ENCODE assay signal across 14 cellular contexts in the genomic region with DNA sequence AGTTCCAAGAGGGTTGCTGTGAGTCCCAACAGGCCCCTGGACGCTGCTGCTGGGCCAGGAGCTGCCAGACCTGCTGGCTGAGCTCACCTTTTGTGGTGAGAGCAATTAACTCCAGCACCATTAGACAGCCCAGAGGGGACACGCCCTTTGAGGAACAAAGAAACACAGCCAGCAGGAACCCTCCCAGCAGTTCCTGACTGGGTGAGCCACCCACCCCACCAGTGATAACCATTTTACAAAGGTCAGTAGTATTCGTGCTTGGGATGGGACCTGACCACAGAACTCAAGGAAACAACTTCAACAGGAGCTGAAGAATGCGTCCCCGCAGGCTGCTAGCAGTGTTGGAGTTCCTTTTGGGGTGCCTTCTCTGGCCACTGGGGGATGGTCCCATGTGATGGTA. TPM values are rescaled to one million over a fixed set of nuclear protein-coding genes. Genes with fewer than 3 reads are reported as not detected.
DNase-seq lines count a peak whose midpoint lies in the region; ATAC-seq and TF ChIP-seq lines count a peak whose summit lies in the region.
"Had no signal": no experiment of that assay in that cellular context is flagged by ENCODE, and none has a peak within 500 bp of the region (broad histone marks: within the 10 kb centered on the region; RNA-seq: fewer than 3 reads in every experiment).

No MANE protein-coding gene starts in this region.

- no peaks in the 10 kb centered on the region for H3K27me3 ChIP-seq in MG63
- H3K27me3 ChIP-seq in PC-3 (ENCODE audit: low read length): no peaks in the 10 kb centered on the region
- H3K27me3 ChIP-seq in spleen (replicated peaks in 1 of 7): no peaks in the 10 kb centered on the region

- H3K4me3 Mint-ChIP-seq in activated naive CD4-positive, alpha-beta T cell treated with anti-CD3 and anti-CD28 coated beads, Interleukin-2, amount 10 ng/mL, durations not matched to agents 7 days and 5 days: no peak overlapping the region
- H3K4me3 Mint-ChIP-seq: activated T-cell treated with anti-CD3 and anti-CD28 coated beads, Interleukin-2, amount 50 U/mL, for 4 hours; naive thymus-derived CD8-positive, alpha-beta T cell had no signal

- H3K4me1 Mint-ChIP-seq in activated naive CD4-positive, alpha-beta T cell treated with anti-CD3 and anti-CD28 coated beads, Interleukin-2, amount 10 ng/mL, durations not matched to agents 7 days and 5 days: peaks cover 2% of the 10 kb centered on the region

- DNase-seq in MG63 (peak; percentile 25), PC-3 (peak; percentile 82), left ventricle myocardium superior (no peak), spleen (no peak), inferior parietal cortex (ENCODE audit: extremely low spot score) (no peak)
- no peak for DNase-seq in activated naive CD4-positive, alpha-beta T cell treated with anti-CD3 and anti-CD28 coated beads, Interleukin-2, amount 10 ng/mL, durations not matched to agents 7 days and 5 days
- DNase-seq: activated T-cell treated with anti-CD3 and anti-CD28 coated beads, Interleukin-2, amount 50 U/mL, for 4 hours; caudate nucleus; foreskin fibroblast; T-helper 9 cell had no signal

- POLR2A ChIA-PET in PC-3 (lab: Charles Lee; ENCODE audit: unreplicated experiment): interaction anchor here (0.6 kb wide), 1 partner anchor 225 kb away, joined by 7 read pairs; no protein-coding TSS in a partner anchor

- no peaks in the 10 kb centered on the region for H3K9me3 Mint-ChIP-seq in activated naive CD4-positive, alpha-beta T cell treated with anti-CD3 and anti-CD28 coated beads, Interleukin-2, amount 10 ng/mL, durations not matched to agents 7 days and 5 days
- H3K9me3 Mint-ChIP-seq: activated T-cell treated with anti-CD3 and anti-CD28 coated beads, Interleukin-2, amount 50 U/mL, for 4 hours; naive thymus-derived CD8-positive, alpha-beta T cell had no signal

- peak overlapping the region; percentile 52; the same call in 1 of the 2 replicates for H3K9ac ChIP-seq in PC-3 (ENCODE audit: low read length)

- H3K27me3 Mint-ChIP-seq in activated naive CD4-positive, alpha-beta T cell treated with anti-CD3 and anti-CD28 coated beads, Interleukin-2, amount 10 ng/mL, durations not matched to agents 7 days and 5 days: peaks cover 7% of the 10 kb centered on the region

- H3K36me3 ChIP-seq in MG63 (no peaks in the 10 kb centered on the region), PC-3 (ENCODE audit: low read depth, low read length) (no peaks in the 10 kb centered on the region), spleen (peaks cover 0 to 34% (median 0%) of the 10 kb centered on the region in 6 donors)
- H3K36me3 ChIP-seq: thoracic aorta had no signal

- H3K36me3 Mint-ChIP-seq in activated naive CD4-positive, alpha-beta T cell treated with anti-CD3 and anti-CD28 coated beads, Interleukin-2, amount 10 ng/mL, durations not matched to agents 7 days and 5 days: peaks cover 2% of the 10 kb centered on the region

- CTCF ChIA-PET in PC-3 (lab: Charles Lee): no interaction called here
- CTCF ChIA-PET in activated naive CD4-positive, alpha-beta T cell treated with anti-CD3 and anti-CD28 coated beads, Interleukin-2, amount 10 ng/mL, durations not matched to agents 7 days and 5 days (lab: Charles Lee): interaction anchor here (0.9 to 2.1 kb wide), 7 partner anchors 8 to 176 kb away, joined by 3 to 8 read pairs (median 4); no protein-coding TSS in a partner anchor

- peaks cover 33% of the 10 kb centered on the region for H3K4me1 ChIP-seq in PC-3 (ENCODE audit: insufficient read depth, low read length)
- peaks cover 0 to 14% (median 2%) of the 10 kb centered on the region in 6 donors for H3K4me1 ChIP-seq in spleen

- TF ChIP-seq POLR2A in spleen (IDR thresholded peaks at IDR 0.05): no peak

- no peaks in the 10 kb centered on the region for H3F3A ChIP-seq in PC-3 (ENCODE audit: low read length, unreplicated experiment)

- TF ChIP-seq CTCF in PC-3 (conservative IDR thresholded peaks at IDR 0.05; ENCODE audit: low read depth, low read length) (no peak), spleen (IDR thresholded peaks at IDR 0.05 in 8 of 11, conservative IDR thresholded peaks at IDR 0.05 in 3 of 11) (no peak)

- WGBS in spleen, 5 donors: 53 to 74% (median 58%) methylated on average over 2 to 5 of the region's 5 CpGs

- H3K27ac ChIP-seq in PC-3 (ENCODE audit: low read length) (peak overlapping the region; percentile 90), spleen (peak overlapping the region in 5 of 8 donors; percentile 13 to 46 (median 26))
- H3K27ac ChIP-seq: thoracic aorta had no signal

- H3K27ac Mint-ChIP-seq in activated naive CD4-positive, alpha-beta T cell treated with anti-CD3 and anti-CD28 coated beads, Interleukin-2, amount 10 ng/mL, durations not matched to agents 7 days and 5 days: no peak overlapping the region
- H3K27ac Mint-ChIP-seq: naive thymus-derived CD8-positive, alpha-beta T cell had no signal

- H3K4me2 ChIP-seq in PC-3 (ENCODE audit: low read length): peak overlapping the region; percentile 68

- intact Hi-C loops in PC-3 (cut with micrococcal nuclease): loop anchor here (2.0 kb wide), 1 partner anchor 42 kb away; no protein-coding TSS in a partner anchor
- intact Hi-C loops in left ventricle myocardium superior (cut with micrococcal nuclease): no loop called here
- intact Hi-C loops in spleen (cut with DNase I; ENCODE audit: low total_unique reads): no loop called here

- H3K79me2 ChIP-seq in PC-3 (ENCODE audit: low read length): no peaks in the 10 kb centered on the region

- BruUV-seq in PC-3 (replicated peaks; lab: Mats Ljungman, UMichigan): no TSS peak

- ATAC-seq in PC-3 (peak; percentile 65), left ventricle myocardium superior (peak; percentile 65), GM21825 (IDR thresholded peaks at IDR 0.05; ENCODE audit: unreplicated experiment) (no peak), GM21447 (IDR thresholded peaks at IDR 0.05; ENCODE audit: unreplicated experiment) (no peak)
- ATAC-seq: activated T-cell treated with anti-CD3 and anti-CD28 coated beads, Interleukin-2, amount 50 U/mL, for 4 hours; naive thymus-derived CD8-positive, alpha-beta T cell had no signal

- H3K9me3 ChIP-seq in MG63: no peaks in the 10 kb centered on the region
- H3K9me3 ChIP-seq in PC-3 (ENCODE audit: low read length): no peaks in the 10 kb centered on the region
- H3K9me3 ChIP-seq in spleen: no peaks in the 10 kb centered on the region
- H3K9me3 ChIP-seq: thoracic aorta had no signal

- no peaks in the 10 kb centered on the region for H3K9me2 ChIP-seq in PC-3 (replicated peaks; ENCODE audit: low read length)

- H4K20me1 ChIP-seq in PC-3 (ENCODE audit: low read length): no peaks in the 10 kb centered on the region

- peak overlapping the region; percentile 55 for H2AFZ ChIP-seq in PC-3 (ENCODE audit: low read length)

- H3K4me3 ChIP-seq in MG63: no peak overlapping the region
- H3K4me3 ChIP-seq in PC-3 (ENCODE audit: low read length): no peak overlapping the region
- H3K4me3 ChIP-seq in spleen: no peak overlapping the region
- H3K4me3 ChIP-seq: thoracic aorta had no signal

RNA-seq across cellular contexts. Expression of gene AFAP1, which starts 38.8 kb away (rescaled TPM):
- 25.3 and 30.0 TPM in 2 replicates for total RNA-seq in MG63 (2014; rRNA removed; shearing (Covaris generic); ENCODE audit: low replicate concordance)
- 42.1 and 51.4 TPM in 2 replicates for total RNA-seq in PC-3 (2014; rRNA removed)
- total RNA-seq in left ventricle myocardium superior: 7.7 TPM
- 10 to 100 TPM in 6 of 7 donors, 1 to 10 TPM in 1; 9.0 to 29.2 (median 14.5) TPM for total RNA-seq in spleen
- 1 to 10 TPM; 1.6 to 2.4 (median 1.7) TPM for polyA plus RNA-seq in spleen

Comparison
In these comparisons a context has a peak if more than half of its experiments do, and no peak if none do; other contexts are left out.
1. DNase-seq: peak in MG63 (single experiment) and PC-3 (single experiment); none in left ventricle myocardium superior (single experiment), spleen (single experiment), inferior parietal cortex (single experiment) and activated naive CD4-positive, alpha-beta T cell treated with anti-CD3 and anti-CD28 coated beads, Interleukin-2, amount 10 ng/mL, durations not matched to agents 7 days and 5 days (single experiment).
2. ATAC-seq: peak in PC-3 (single experiment) and left ventricle myocardium superior (single experiment); none in GM21825 (single experiment) and GM21447 (single experiment).